ENCODE assay signal across 8 cellular contexts in genomic region chr1:206808615-206809014, GRCh38. TPM values are rescaled to one million over a fixed set of nuclear protein-coding genes. Genes with fewer than 3 reads are reported as not detected.
DNase-seq lines count a peak whose midpoint lies in the region; ATAC-seq and TF ChIP-seq lines count a peak whose summit lies in the region.

No MANE protein-coding gene starts in this region.

- peaks cover 0 to 3% (median 2%) of the 10 kb centered on the region in 5 donors for H3K9me3 Mint-ChIP-seq in CD8-positive, alpha-beta memory T cell

- H3K4me1 ChIP-seq in CD8-positive, alpha-beta memory T cell (ENCODE audit: insufficient read depth, low read length): peaks cover 38% of the 10 kb centered on the region
- H3K4me1 ChIP-seq in adrenal gland (replicated peaks in 1 of 2): no peaks in the 10 kb centered on the region

- no peak overlapping the region for H3K4me3 Mint-ChIP-seq in CD8-positive, alpha-beta memory T cell

- no peaks in the 10 kb centered on the region for H3K9me3 ChIP-seq in CD8-positive, alpha-beta memory T cell (ENCODE audit: low read length)
- H3K9me3 ChIP-seq in adrenal gland (replicated peaks in 1 of 3): no peaks in the 10 kb centered on the region

- CTCF ChIA-PET in CD8-positive, alpha-beta memory T cell (lab: Charles Lee): interaction anchor here (0.7 to 11.8 kb wide), 22 partner anchors 9 to 174 kb away, joined by 3 to 232 read pairs (median 4); partner anchors contain the start of genes IL10 and IL19

- no peak overlapping the region for H3K27ac ChIP-seq in CD8-positive, alpha-beta memory T cell (ENCODE audit: low read depth, low read length)
- H3K27ac ChIP-seq in adrenal gland: no peak overlapping the region

- POLR2A ChIA-PET in CD8-positive, alpha-beta memory T cell (lab: Charles Lee): interaction anchor here (1.2 kb wide), 1 partner anchor 92 kb away, joined by 3 read pairs; no protein-coding TSS in a partner anchor

- H3K36me3 ChIP-seq in CD8-positive, alpha-beta memory T cell (ENCODE audit: insufficient read depth, low read length): no peaks in the 10 kb centered on the region
- H3K36me3 ChIP-seq in adrenal gland (replicated peaks in 1 of 2): no peaks in the 10 kb centered on the region

- peaks cover 0 to 1% of the 10 kb centered on the region in 2 donors for H3K27me3 Mint-ChIP-seq in CD8-positive, alpha-beta memory T cell

- H3K4me3 ChIP-seq in CD8-positive, alpha-beta memory T cell (ENCODE audit: low read length): no peak overlapping the region
- no peak overlapping the region for H3K4me3 ChIP-seq in adrenal gland

- H3K36me3 Mint-ChIP-seq in CD8-positive, alpha-beta memory T cell: peaks cover 0 to 14% (median 0%) of the 10 kb centered on the region in 3 donors

- H3K4me1 Mint-ChIP-seq in CD8-positive, alpha-beta memory T cell: peaks cover 31 to 46% (median 43%) of the 10 kb centered on the region in 3 donors

- ATAC-seq in GM19455 (IDR thresholded peaks at IDR 0.05; ENCODE audit: unreplicated experiment): peak; percentile 57

- intact Hi-C loops in adrenal gland (cut with DNase I): loop anchor here in 1 of 2 donors (10.0 kb wide), 1 partner anchor 74 kb away; no protein-coding TSS in a partner anchor

- TF ChIP-seq CTCF in adrenal gland (IDR thresholded peaks at IDR 0.05): peak in 5 of 6 experiments; percentile 19 to 46 (median 42)

- no peak for TF ChIP-seq POLR2A in adrenal gland (IDR thresholded peaks at IDR 0.05)

- DNase-seq in CD8-positive, alpha-beta memory T cell: peak; percentile 7 to 69 (median 67)
- peak; percentile 4 for DNase-seq in NCI-H524 treated with DMSO at 0.1 percent for 48 hours (lab: John Stamatoyannopoulos, UW)
- DNase-seq in adrenal gland: peak in 2 of 7 donors; percentile 36 to 57
- DNase-seq in left kidney (ENCODE audit: low read depth, low spot score): peak; percentile 71
- DNase-seq in amygdala (lab: John Stamatoyannopoulos, UW): no peak
- no peak for DNase-seq in retina
- no peak for DNase-seq in OCI-M2 (lab: John Stamatoyannopoulos, UW; ENCODE audit: unreplicated experiment)

- peak overlapping the region in 7 of 8 donors; percentile 9 to 85 (median 79) for H3K27ac Mint-ChIP-seq in CD8-positive, alpha-beta memory T cell

- H3K27me3 ChIP-seq in CD8-positive, alpha-beta memory T cell (ENCODE audit: insufficient read depth, low read length, poor library complexity, severe bottlenecking): no peaks in the 10 kb centered on the region
- no peaks in the 10 kb centered on the region for H3K27me3 ChIP-seq in adrenal gland

- WGBS in adrenal gland, 4 donors: 46 to 75% (median 58%) methylated on average over 2 of the region's 2 CpGs

RNA-seq across cellular contexts. Expression of gene IL10, which starts 36.3 kb away (rescaled TPM):
- 1 to 10 TPM; 7.6 TPM for total RNA-seq in CD8-positive, alpha-beta memory T cell
- polyA plus RNA-seq in CD8-positive, alpha-beta memory T cell: 0.33 TPM
- 1 to 10 TPM in 7 of 8 donors, under 1 TPM in 1; 0.54 to 8.5 (median 3.3) TPM for total RNA-seq in adrenal gland
- polyA plus RNA-seq in adrenal gland: 1 to 10 TPM; 1.5 to 4.2 (median 1.6) TPM

RNA-seq across cellular contexts. Expression of gene IL19, which starts 38.0 kb away (rescaled TPM):
- total RNA-seq in CD8-positive, alpha-beta memory T cell: not detected
- polyA plus RNA-seq in CD8-positive, alpha-beta memory T cell: not detected
- total RNA-seq in adrenal gland: not detected
- polyA plus RNA-seq in adrenal gland: not detected

RNA-seq across cellular contexts. Expression of gene IL20, which starts 56.8 kb away (rescaled TPM):
- total RNA-seq in CD8-positive, alpha-beta memory T cell: not detected
- polyA plus RNA-seq in CD8-positive, alpha-beta memory T cell: not detected
- under 1 TPM in 2 of 8 donors, not detected in 6; 0.41 to 0.53 TPM for total RNA-seq in adrenal gland
- under 1 TPM in 1 of 3 donors, not detected in 2; 0.13 TPM for polyA plus RNA-seq in adrenal gland

Comparison
In these comparisons a context has a peak if more than half of its experiments do, and no peak if none do; other contexts are left out.
1. DNase-seq: peak in CD8-positive, alpha-beta memory T cell (5 of 5), NCI-H524 treated with DMSO at 0.1 percent for 48 hours (single experiment) and left kidney (single experiment); none in amygdala (0 of 56), retina (single experiment) and OCI-M2 (single experiment).